Comparison of ENCODE assay signal across 2 cellular contexts in the genomic region with DNA sequence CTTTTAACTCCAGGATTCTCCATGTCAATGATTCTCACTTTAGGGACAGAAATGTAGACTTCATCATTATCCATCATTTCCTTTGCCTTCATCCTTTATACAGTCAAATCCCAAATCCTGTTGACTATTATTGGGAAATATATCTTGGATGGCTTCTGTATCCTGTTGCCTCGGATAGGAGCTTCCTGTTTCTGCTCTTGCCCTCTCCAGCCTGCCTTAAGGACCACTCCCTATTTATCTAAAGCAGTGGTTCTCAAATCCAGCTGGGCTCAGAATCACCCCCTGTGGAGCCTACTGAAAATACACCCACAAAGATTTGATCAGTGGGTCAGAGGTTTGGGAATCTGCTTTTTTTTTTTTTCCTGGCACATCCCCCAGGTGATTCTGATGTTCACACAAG.
TF ChIP-seq lines count a peak whose summit lies in the region.

No MANE protein-coding gene starts in this region.

TF ChIP-seq in liver, 16 proteins besides CTCF, POLR2A, EP300 and RAD21 (continued from another document):
- TF ChIP-seq, protein P1, sequence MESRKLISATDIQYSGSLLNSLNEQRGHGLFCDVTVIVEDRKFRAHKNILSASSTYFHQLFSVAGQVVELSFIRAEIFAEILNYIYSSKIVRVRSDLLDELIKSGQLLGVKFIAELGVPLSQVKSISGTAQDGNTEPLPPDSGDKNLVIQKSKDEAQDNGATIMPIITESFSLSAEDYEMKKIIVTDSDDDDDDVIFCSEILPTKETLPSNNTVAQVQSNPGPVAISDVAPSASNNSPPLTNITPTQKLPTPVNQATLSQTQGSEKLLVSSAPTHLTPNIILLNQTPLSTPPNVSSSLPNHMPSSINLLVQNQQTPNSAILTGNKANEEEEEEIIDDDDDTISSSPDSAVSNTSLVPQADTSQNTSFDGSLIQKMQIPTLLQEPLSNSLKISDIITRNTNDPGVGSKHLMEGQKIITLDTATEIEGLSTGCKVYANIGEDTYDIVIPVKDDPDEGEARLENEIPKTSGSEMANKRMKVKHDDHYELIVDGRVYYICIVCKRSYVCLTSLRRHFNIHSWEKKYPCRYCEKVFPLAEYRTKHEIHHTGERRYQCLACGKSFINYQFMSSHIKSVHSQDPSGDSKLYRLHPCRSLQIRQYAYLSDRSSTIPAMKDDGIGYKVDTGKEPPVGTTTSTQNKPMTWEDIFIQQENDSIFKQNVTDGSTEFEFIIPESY (IDR thresholded peaks at IDR 0.05): no peak

TF ChIP-seq in HepG2, 621 proteins besides CTCF, POLR2A, EP300 and RAD21 (continued from another document):
- TF ChIP-seq NFYC (CRISPR knock-in tag; IDR thresholded peaks at IDR 0.05): no peak
- no peak for TF ChIP-seq ZNF446 (CRISPR knock-in tag; IDR thresholded peaks at IDR 0.05)
- no peak for TF ChIP-seq ZNF644 (CRISPR knock-in tag; IDR thresholded peaks at IDR 0.05; ENCODE audit: low read depth)
- no peak for TF ChIP-seq SAFB2 (CRISPR knock-in tag; IDR thresholded peaks at IDR 0.05; ENCODE audit: borderline replicate concordance, low read depth)
- TF ChIP-seq RELA (CRISPR knock-in tag; IDR thresholded peaks at IDR 0.05): no peak
- TF ChIP-seq, protein P2, sequence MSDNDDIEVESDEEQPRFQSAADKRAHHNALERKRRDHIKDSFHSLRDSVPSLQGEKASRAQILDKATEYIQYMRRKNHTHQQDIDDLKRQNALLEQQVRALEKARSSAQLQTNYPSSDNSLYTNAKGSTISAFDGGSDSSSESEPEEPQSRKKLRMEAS (IDR thresholded peaks at IDR 0.05): no peak
- TF ChIP-seq, protein P3, sequence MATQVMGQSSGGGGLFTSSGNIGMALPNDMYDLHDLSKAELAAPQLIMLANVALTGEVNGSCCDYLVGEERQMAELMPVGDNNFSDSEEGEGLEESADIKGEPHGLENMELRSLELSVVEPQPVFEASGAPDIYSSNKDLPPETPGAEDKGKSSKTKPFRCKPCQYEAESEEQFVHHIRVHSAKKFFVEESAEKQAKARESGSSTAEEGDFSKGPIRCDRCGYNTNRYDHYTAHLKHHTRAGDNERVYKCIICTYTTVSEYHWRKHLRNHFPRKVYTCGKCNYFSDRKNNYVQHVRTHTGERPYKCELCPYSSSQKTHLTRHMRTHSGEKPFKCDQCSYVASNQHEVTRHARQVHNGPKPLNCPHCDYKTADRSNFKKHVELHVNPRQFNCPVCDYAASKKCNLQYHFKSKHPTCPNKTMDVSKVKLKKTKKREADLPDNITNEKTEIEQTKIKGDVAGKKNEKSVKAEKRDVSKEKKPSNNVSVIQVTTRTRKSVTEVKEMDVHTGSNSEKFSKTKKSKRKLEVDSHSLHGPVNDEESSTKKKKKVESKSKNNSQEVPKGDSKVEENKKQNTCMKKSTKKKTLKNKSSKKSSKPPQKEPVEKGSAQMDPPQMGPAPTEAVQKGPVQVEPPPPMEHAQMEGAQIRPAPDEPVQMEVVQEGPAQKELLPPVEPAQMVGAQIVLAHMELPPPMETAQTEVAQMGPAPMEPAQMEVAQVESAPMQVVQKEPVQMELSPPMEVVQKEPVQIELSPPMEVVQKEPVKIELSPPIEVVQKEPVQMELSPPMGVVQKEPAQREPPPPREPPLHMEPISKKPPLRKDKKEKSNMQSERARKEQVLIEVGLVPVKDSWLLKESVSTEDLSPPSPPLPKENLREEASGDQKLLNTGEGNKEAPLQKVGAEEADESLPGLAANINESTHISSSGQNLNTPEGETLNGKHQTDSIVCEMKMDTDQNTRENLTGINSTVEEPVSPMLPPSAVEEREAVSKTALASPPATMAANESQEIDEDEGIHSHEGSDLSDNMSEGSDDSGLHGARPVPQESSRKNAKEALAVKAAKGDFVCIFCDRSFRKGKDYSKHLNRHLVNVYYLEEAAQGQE (IDR thresholded peaks at IDR 0.05; ENCODE audit: borderline replicate concordance in 1 of 2, low read depth in 1 of 2, low read length in 2 of 2): no peak
- TF ChIP-seq, protein P4, sequence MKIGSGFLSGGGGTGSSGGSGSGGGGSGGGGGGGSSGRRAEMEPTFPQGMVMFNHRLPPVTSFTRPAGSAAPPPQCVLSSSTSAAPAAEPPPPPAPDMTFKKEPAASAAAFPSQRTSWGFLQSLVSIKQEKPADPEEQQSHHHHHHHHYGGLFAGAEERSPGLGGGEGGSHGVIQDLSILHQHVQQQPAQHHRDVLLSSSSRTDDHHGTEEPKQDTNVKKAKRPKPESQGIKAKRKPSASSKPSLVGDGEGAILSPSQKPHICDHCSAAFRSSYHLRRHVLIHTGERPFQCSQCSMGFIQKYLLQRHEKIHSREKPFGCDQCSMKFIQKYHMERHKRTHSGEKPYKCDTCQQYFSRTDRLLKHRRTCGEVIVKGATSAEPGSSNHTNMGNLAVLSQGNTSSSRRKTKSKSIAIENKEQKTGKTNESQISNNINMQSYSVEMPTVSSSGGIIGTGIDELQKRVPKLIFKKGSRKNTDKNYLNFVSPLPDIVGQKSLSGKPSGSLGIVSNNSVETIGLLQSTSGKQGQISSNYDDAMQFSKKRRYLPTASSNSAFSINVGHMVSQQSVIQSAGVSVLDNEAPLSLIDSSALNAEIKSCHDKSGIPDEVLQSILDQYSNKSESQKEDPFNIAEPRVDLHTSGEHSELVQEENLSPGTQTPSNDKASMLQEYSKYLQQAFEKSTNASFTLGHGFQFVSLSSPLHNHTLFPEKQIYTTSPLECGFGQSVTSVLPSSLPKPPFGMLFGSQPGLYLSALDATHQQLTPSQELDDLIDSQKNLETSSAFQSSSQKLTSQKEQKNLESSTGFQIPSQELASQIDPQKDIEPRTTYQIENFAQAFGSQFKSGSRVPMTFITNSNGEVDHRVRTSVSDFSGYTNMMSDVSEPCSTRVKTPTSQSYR (CRISPR knock-in tag; IDR thresholded peaks at IDR 0.05; ENCODE audit: borderline replicate concordance): no peak
- no peak for TF ChIP-seq PHF20 (CRISPR knock-in tag; IDR thresholded peaks at IDR 0.05)
- TF ChIP-seq TRIM24 (CRISPR knock-in tag; IDR thresholded peaks at IDR 0.05): no peak
